Comparison of ENCODE assay signal across 18 cellular contexts in genomic region chr7:988426-988911, GRCh38. TPM values are rescaled to one million over a fixed set of nuclear protein-coding genes. Genes with fewer than 3 reads are reported as not detected.
A peak's percentile ranks its signal among the peaks of the same experiment; 100 is the strongest.
DNase-seq lines count a peak whose midpoint lies in the region; ATAC-seq lines count a peak whose summit lies in the region.
"Had no signal": no experiment of that assay in that cellular context is flagged by ENCODE, and none has a peak within 500 bp of the region (broad histone marks: within the 10 kb centered on the region; RNA-seq: fewer than 3 reads in every experiment).

No MANE protein-coding gene starts in this region.

- no peak overlapping the region for H3K23ac ChIP-seq in mesendoderm (ENCODE audit: low read length)

- no CpG with 5 or more reads among the region's 24 CpGs for WGBS in mesendoderm (ENCODE audit: extremely low coverage, insufficient coverage, low lambda C conversion rate)

- no peak for ATAC-seq in HG02938 (IDR thresholded peaks at IDR 0.05; ENCODE audit: unreplicated experiment)
- ATAC-seq: activated T-cell treated with anti-CD3 and anti-CD28 coated beads, Interleukin-2, amount 50 U/mL, for 4 hours had no signal

- H2BK120ac ChIP-seq in mesendoderm (ENCODE audit: low read depth, low read length), result no peak overlapping the region

- H3K4ac ChIP-seq in mesendoderm (ENCODE audit: low read depth, low read length), result no peak overlapping the region

- H3K27ac ChIP-seq in BLaER1 (peak overlapping the region; percentile 92), mesendoderm (ENCODE audit: low read depth, low read length) (no peak overlapping the region)
- H3K27ac ChIP-seq: prostate gland had no signal

- no peaks in the 10 kb centered on the region for H3K27me3 ChIP-seq in BLaER1
- no peaks in the 10 kb centered on the region for H3K27me3 ChIP-seq in mesendoderm (ENCODE audit: insufficient read depth, low read length, poor library complexity)

- no peaks in the 10 kb centered on the region for H3K79me2 ChIP-seq in mesendoderm (ENCODE audit: control insufficient read depth, insufficient read depth, low read length)

- no peaks in the 10 kb centered on the region for H3K79me1 ChIP-seq in mesendoderm (ENCODE audit: low read length)

- peaks cover 95% of the 10 kb centered on the region for H3K4me1 ChIP-seq in BLaER1
- no peaks in the 10 kb centered on the region for H3K4me1 ChIP-seq in mesendoderm (ENCODE audit: control insufficient read depth, low read depth, low read length)
- H3K4me1 ChIP-seq: prostate gland had no signal

- peak overlapping the region; percentile 42 for H3K56ac ChIP-seq in mesendoderm (ENCODE audit: low read length)

- H2AK5ac ChIP-seq in mesendoderm (ENCODE audit: low read length), result no peak overlapping the region

- H4K20me1 ChIP-seq in BLaER1, result no peaks in the 10 kb centered on the region

- peak overlapping the region; percentile 69 for H3K9ac ChIP-seq in BLaER1
- H3K9ac ChIP-seq in mesendoderm (ENCODE audit: low read length), result no peak overlapping the region

- H2BK15ac ChIP-seq in mesendoderm (replicated peaks; ENCODE audit: low read depth), result no peak overlapping the region

- H4K8ac ChIP-seq in mesendoderm (ENCODE audit: low read depth, low read length), result no peak overlapping the region

- no peak overlapping the region for H3K18ac ChIP-seq in mesendoderm (ENCODE audit: low read length)

- H3K4me3 ChIP-seq in BLaER1 (peak overlapping the region; percentile 29; the same call in 1 of the 2 replicates), mesendoderm (ENCODE audit: low read length) (no peak overlapping the region)
- H3K4me3 ChIP-seq: prostate gland had no signal

- DNase-seq in HT-29 (ENCODE audit: low spot score) (peak; percentile 50), astrocyte of the hippocampus (ENCODE audit: low read depth, low spot score) (peak; percentile 48), mesendoderm (no peak), H4 (ENCODE audit: low spot score) (no peak), AML-193 (lab: John Stamatoyannopoulos, UW) (no peak)
- DNase-seq in activated CD4-positive, alpha-beta T cell treated with anti-CD3 and anti-CD28 coated beads for 4 hours, result no peak
- DNase-seq: activated CD4-positive, alpha-beta T cell treated with anti-CD3 and anti-CD28 coated beads, Interleukin-2, amount 10 ng/mL, durations not matched to agents 7 days and 5 days; activated T-cell treated with anti-CD3 and anti-CD28 coated beads, Interleukin-2, amount 50 U/mL, for 4 hours; DND-41; effector memory CD4-positive, alpha-beta T cell; foreskin melanocyte; NCI-H1105; NCI-H446 treated with DMSO at 0.1 percent for 48 hours had no signal

- no peaks in the 10 kb centered on the region for H3K36me3 ChIP-seq in BLaER1
- no peaks in the 10 kb centered on the region for H3K36me3 ChIP-seq in mesendoderm (ENCODE audit: control insufficient read depth, insufficient read depth, low read length)
- H3K36me3 ChIP-seq: prostate gland had no signal

- no peak overlapping the region for H2BK5ac ChIP-seq in mesendoderm (ENCODE audit: low read length)

- no peak overlapping the region for H4K5ac ChIP-seq in mesendoderm (ENCODE audit: low read length)

- H3K9me3 ChIP-seq in BLaER1, result no peaks in the 10 kb centered on the region
- H3K9me3 ChIP-seq: prostate gland had no signal

- peak overlapping the region; percentile 84 for H3K4me2 ChIP-seq in BLaER1
- H3K4me2 ChIP-seq in mesendoderm (ENCODE audit: low read length), result no peak overlapping the region

RNA-seq across cellular contexts. Expression of gene CYP2W1, which starts 5.5 kb away (rescaled TPM):
- 1.9 and 3.7 TPM in 2 replicates for total RNA-seq in HT-29 (2014; rRNA removed; shearing (Covaris generic))
- polyA plus RNA-seq in mesendoderm (2013, experiment 1 of 2), result not detected
- not detected for polyA plus RNA-seq in mesendoderm (2013, experiment 2 of 2)
- total RNA-seq in H4 (2014; rRNA removed; shearing (Covaris generic)), result not detected in 2 replicates
- total RNA-seq: activated CD4-positive, alpha-beta T cell treated with anti-CD3 and anti-CD28 coated beads, Interleukin-2, amount 10 ng/mL, durations not matched to agents 7 days and 5 days; activated T-cell treated with anti-CD3 and anti-CD28 coated beads, Interleukin-2, amount 50 U/mL, for 4 hours; T-helper 2 cell treated with Interferon-gamma antibody and Interleukin-4, amounts not matched to agents 100 ng/mL and 5 ng/mL, for 36 hours had no signal
- polyA plus RNA-seq: BJ had no signal

RNA-seq across cellular contexts. Expression of gene COX19, which starts 13.1 kb away (rescaled TPM):
- total RNA-seq in HT-29 (2014; rRNA removed; shearing (Covaris generic)), result 15.2 and 21.6 TPM in 2 replicates
- 5.7 TPM for polyA plus RNA-seq in mesendoderm (2013, experiment 1 of 2)
- polyA plus RNA-seq in mesendoderm (2013, experiment 2 of 2), result 5.2 TPM
- 8.3 and 10.2 TPM in 2 replicates for total RNA-seq in H4 (2014; rRNA removed; shearing (Covaris generic))

RNA-seq across cellular contexts. Expression of gene ADAP1, which starts 34.0 kb away (rescaled TPM):
- 535 and 538 TPM in 2 replicates for total RNA-seq in HT-29 (2014; rRNA removed; shearing (Covaris generic))
- polyA plus RNA-seq in mesendoderm (2013, experiment 1 of 2), result 3.1 TPM
- 3.4 TPM for polyA plus RNA-seq in mesendoderm (2013, experiment 2 of 2)
- total RNA-seq in H4 (2014; rRNA removed; shearing (Covaris generic)), result 0.82 and 1.4 TPM in 2 replicates

RNA-seq across cellular contexts. Expression of gene GPR146, which starts 55.9 kb away (rescaled TPM):
- 4.1 and 4.3 TPM in 2 replicates for total RNA-seq in HT-29 (2014; rRNA removed; shearing (Covaris generic))
- 0.41 TPM for polyA plus RNA-seq in mesendoderm (2013, experiment 1 of 2)
- 0.42 TPM for polyA plus RNA-seq in mesendoderm (2013, experiment 2 of 2)
- total RNA-seq in H4 (2014; rRNA removed; shearing (Covaris generic)), result 3.4 and 5.7 TPM in 2 replicates

Comparison
In these comparisons a context has a peak if more than half of its experiments do, and no peak if none do; other contexts are left out.
1. DNase-seq: peak in HT-29 (single experiment) and astrocyte of the hippocampus (single experiment); none in mesendoderm (single experiment), H4 (single experiment), activated CD4-positive, alpha-beta T cell treated with anti-CD3 and anti-CD28 coated beads for 4 hours (0 of 2) and AML-193 (0 of 2).
2. RNA of gene ADAP1, which starts 34.0 kb away (total RNA-seq): 535 to 538 TPM in HT-29; 0.82 to 1.4 TPM in H4; every median in the first group is over 100 times any median in the second.